In genomic region chr2:5467506-5467905, GRCh38 we compare ENCODE assay signal across 18 cellular contexts.
DNase-seq lines count a peak whose midpoint lies in the region; ATAC-seq and TF ChIP-seq lines count a peak whose summit lies in the region.
"Had no signal": no experiment of that assay in that cellular context is flagged by ENCODE, and none has a peak within 500 bp of the region (broad histone marks: within the 10 kb centered on the region; RNA-seq: fewer than 3 reads in every experiment).

No MANE protein-coding gene starts in this region.

- no peak overlapping the region for H3K4me3 ChIP-seq in GM23338
- H3K4me3 ChIP-seq: BLaER1 had no signal

- no peaks in the 10 kb centered on the region; the same call in 1 of the 2 replicates for H3K4me1 ChIP-seq in GM23338 (ENCODE audit: insufficient read depth)
- H3K4me1 ChIP-seq: BLaER1, Caco-2 had no signal

- no peaks in the 10 kb centered on the region for H3K4me1 Mint-ChIP-seq in activated CD4-positive, alpha-beta T cell treated with anti-CD3 and anti-CD28 coated beads for 36 hours
- no peaks in the 10 kb centered on the region for H3K4me1 Mint-ChIP-seq in activated CD4-positive, alpha-beta T cell treated with anti-CD3 and anti-CD28 coated beads, Interleukin-2, amount 10 ng/mL, durations not matched to agents 7 days and 5 days
- H3K4me1 Mint-ChIP-seq in nephron progenitor cell (peaks cover 57% of the 10 kb centered on the region), GM23338 (peaks cover 21% of the 10 kb centered on the region)
- H3K4me1 Mint-ChIP-seq: B cell; CD4-positive, CD25-positive, alpha-beta regulatory T cell had no signal

- H3K9me2 ChIP-seq in GM23338 (ENCODE audit: insufficient read depth): 0 out of 2 replicates have a peak, but pooled peaks cover 4% of the 10 kb centered on the region

- peaks cover 4% of the 10 kb centered on the region for H3K27me3 Mint-ChIP-seq in activated CD4-positive, alpha-beta T cell treated with anti-CD3 and anti-CD28 coated beads for 36 hours
- H3K27me3 Mint-ChIP-seq in activated CD4-positive, alpha-beta T cell treated with anti-CD3 and anti-CD28 coated beads, Interleukin-2, amount 10 ng/mL, durations not matched to agents 7 days and 5 days: no peaks in the 10 kb centered on the region
- H3K27me3 Mint-ChIP-seq in nephron progenitor cell (ENCODE audit: low read depth, poor library complexity) (peaks cover under 1% of the 10 kb centered on the region), GM23338 (ENCODE audit: insufficient read depth, low read depth, poor library complexity) (peaks cover 2% of the 10 kb centered on the region)
- H3K27me3 Mint-ChIP-seq: B cell; CD4-positive, CD25-positive, alpha-beta regulatory T cell had no signal

- no peaks in the 10 kb centered on the region for H3K9me3 Mint-ChIP-seq in activated CD4-positive, alpha-beta T cell treated with anti-CD3 and anti-CD28 coated beads for 36 hours (ENCODE audit: low read depth)
- no peaks in the 10 kb centered on the region for H3K9me3 Mint-ChIP-seq in activated CD4-positive, alpha-beta T cell treated with anti-CD3 and anti-CD28 coated beads, Interleukin-2, amount 10 ng/mL, durations not matched to agents 7 days and 5 days
- no peaks in the 10 kb centered on the region for H3K9me3 Mint-ChIP-seq in nephron progenitor cell
- peaks cover 77% of the 10 kb centered on the region for H3K9me3 Mint-ChIP-seq in GM23338
- H3K9me3 Mint-ChIP-seq: CD4-positive, CD25-positive, alpha-beta regulatory T cell; CD8-positive, alpha-beta T cell had no signal

- intact Hi-C loops in activated CD4-positive, alpha-beta T cell treated with anti-CD3 and anti-CD28 coated beads for 36 hours (cut with DNase I, micrococcal nuclease): no loop called here
- intact Hi-C loops in cardiac septum (cut with DNase I): no loop called here

- CTCF ChIA-PET in activated CD4-positive, alpha-beta T cell treated with anti-CD3 and anti-CD28 coated beads for 36 hours (lab: Charles Lee): no interaction called here
- CTCF ChIA-PET in activated CD4-positive, alpha-beta T cell treated with anti-CD3 and anti-CD28 coated beads, Interleukin-2, amount 10 ng/mL, durations not matched to agents 7 days and 5 days (lab: Charles Lee): no interaction called here

- peak; percentile 20 for DNase-seq in activated CD4-positive, alpha-beta T cell treated with anti-CD3 and anti-CD28 coated beads for 36 hours
- DNase-seq in activated CD4-positive, alpha-beta T cell treated with anti-CD3 and anti-CD28 coated beads, Interleukin-2, amount 10 ng/mL, durations not matched to agents 7 days and 5 days: no peak
- peak; percentile 75 for DNase-seq in SW480 (ENCODE audit: low spot score)
- DNase-seq in nephron progenitor cell: no peak
- peak; percentile 26 for DNase-seq in putamen (ENCODE audit: low spot score)
- DNase-seq in GM23338 (ENCODE audit: low spot score): no peak
- no peak for DNase-seq in cardiac septum (ENCODE audit: low spot score)
- DNase-seq: Caco-2; CD4-positive, CD25-positive, alpha-beta regulatory T cell; CD8-positive, alpha-beta T cell; DMS153; DND-41; H7; HCEC 1CT had no signal

- H3K27me3 ChIP-seq in GM23338 (ENCODE audit: insufficient read depth): no peaks in the 10 kb centered on the region
- H3K27me3 ChIP-seq: BLaER1 had no signal

- TF ChIP-seq CTCF in nephron progenitor cell (IDR thresholded peaks at IDR 0.05) (no peak), GM23338 (conservative IDR thresholded peaks at IDR 0.05; ENCODE audit: low read depth in 2 of 2) (no peak)

- no peak for ATAC-seq in activated CD4-positive, alpha-beta T cell treated with anti-CD3 and anti-CD28 coated beads for 36 hours
- no peak for ATAC-seq in GM23338
- ATAC-seq: CD8-positive, alpha-beta T cell had no signal

- no peak overlapping the region for H3K27ac Mint-ChIP-seq in activated CD4-positive, alpha-beta T cell treated with anti-CD3 and anti-CD28 coated beads for 36 hours
- no peak overlapping the region for H3K27ac Mint-ChIP-seq in activated CD4-positive, alpha-beta T cell treated with anti-CD3 and anti-CD28 coated beads, Interleukin-2, amount 10 ng/mL, durations not matched to agents 7 days and 5 days
- H3K27ac Mint-ChIP-seq in nephron progenitor cell: peak overlapping the region; percentile 86
- no peak overlapping the region for H3K27ac Mint-ChIP-seq in GM23338
- H3K27ac Mint-ChIP-seq: B cell; CD4-positive, CD25-positive, alpha-beta regulatory T cell; CD8-positive, alpha-beta T cell had no signal

- no peak overlapping the region for H3K27ac ChIP-seq in GM23338 (ENCODE audit: low read depth)
- H3K27ac ChIP-seq: 22Rv1, BLaER1, C4-2B had no signal

- no peak overlapping the region for H3K4me2 ChIP-seq in GM23338
- H3K4me2 ChIP-seq: BLaER1 had no signal

- H3K36me3 Mint-ChIP-seq in activated CD4-positive, alpha-beta T cell treated with anti-CD3 and anti-CD28 coated beads for 36 hours (ENCODE audit: low read depth): no peaks in the 10 kb centered on the region
- no peaks in the 10 kb centered on the region for H3K36me3 Mint-ChIP-seq in activated CD4-positive, alpha-beta T cell treated with anti-CD3 and anti-CD28 coated beads, Interleukin-2, amount 10 ng/mL, durations not matched to agents 7 days and 5 days (ENCODE audit: low read depth)
- H3K36me3 Mint-ChIP-seq in nephron progenitor cell (ENCODE audit: low read depth): no peaks in the 10 kb centered on the region
- H3K36me3 Mint-ChIP-seq in GM23338 (ENCODE audit: low read depth): 0 out of 3 replicates have a peak, but pooled peaks cover 6% of the 10 kb centered on the region
- H3K36me3 Mint-ChIP-seq: CD4-positive, CD25-positive, alpha-beta regulatory T cell; CD8-positive, alpha-beta T cell had no signal

- no peak overlapping the region for H2AFZ ChIP-seq in GM23338

- H3K79me2 ChIP-seq in GM23338 (replicated peaks; ENCODE audit: insufficient read depth): no peaks in the 10 kb centered on the region

- no peak overlapping the region for H3K4me3 Mint-ChIP-seq in activated CD4-positive, alpha-beta T cell treated with anti-CD3 and anti-CD28 coated beads for 36 hours
- no peak overlapping the region for H3K4me3 Mint-ChIP-seq in activated CD4-positive, alpha-beta T cell treated with anti-CD3 and anti-CD28 coated beads, Interleukin-2, amount 10 ng/mL, durations not matched to agents 7 days and 5 days
- no peak overlapping the region for H3K4me3 Mint-ChIP-seq in nephron progenitor cell
- H3K4me3 Mint-ChIP-seq in GM23338: no peak overlapping the region
- H3K4me3 Mint-ChIP-seq: B cell; CD4-positive, CD25-positive, alpha-beta regulatory T cell; CD8-positive, alpha-beta T cell had no signal

- H3F3A ChIP-seq in GM23338 (replicated peaks; ENCODE audit: low read depth): no peaks in the 10 kb centered on the region

- H3K36me3 ChIP-seq in GM23338 (ENCODE audit: insufficient read depth): no peaks in the 10 kb centered on the region
- H3K36me3 ChIP-seq: BLaER1 had no signal

- no peaks in the 10 kb centered on the region for H4K20me1 ChIP-seq in GM23338 (replicated peaks; ENCODE audit: insufficient read depth)
- H4K20me1 ChIP-seq: BLaER1 had no signal

- POLR2A ChIA-PET in activated CD4-positive, alpha-beta T cell treated with anti-CD3 and anti-CD28 coated beads for 36 hours (lab: Charles Lee): no interaction called here
- POLR2A ChIA-PET in activated CD4-positive, alpha-beta T cell treated with anti-CD3 and anti-CD28 coated beads, Interleukin-2, amount 10 ng/mL, durations not matched to agents 7 days and 5 days (lab: Charles Lee): no interaction called here

TF ChIP-seq in GM23338, 12 proteins besides CTCF, POLR2A, EP300 and RAD21 (continues in another document):
- TF ChIP-seq REST (IDR thresholded peaks at IDR 0.05; ENCODE audit: unreplicated experiment): no peak
- TF ChIP-seq, protein P1, sequence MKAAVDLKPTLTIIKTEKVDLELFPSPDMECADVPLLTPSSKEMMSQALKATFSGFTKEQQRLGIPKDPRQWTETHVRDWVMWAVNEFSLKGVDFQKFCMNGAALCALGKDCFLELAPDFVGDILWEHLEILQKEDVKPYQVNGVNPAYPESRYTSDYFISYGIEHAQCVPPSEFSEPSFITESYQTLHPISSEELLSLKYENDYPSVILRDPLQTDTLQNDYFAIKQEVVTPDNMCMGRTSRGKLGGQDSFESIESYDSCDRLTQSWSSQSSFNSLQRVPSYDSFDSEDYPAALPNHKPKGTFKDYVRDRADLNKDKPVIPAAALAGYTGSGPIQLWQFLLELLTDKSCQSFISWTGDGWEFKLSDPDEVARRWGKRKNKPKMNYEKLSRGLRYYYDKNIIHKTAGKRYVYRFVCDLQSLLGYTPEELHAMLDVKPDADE (IDR thresholded peaks at IDR 0.05): no peak
- no peak for TF ChIP-seq ZNF114 (CRISPR knock-in tag; IDR thresholded peaks at IDR 0.05)
- no peak for TF ChIP-seq NANOG (IDR thresholded peaks at IDR 0.05; ENCODE audit: borderline replicate concordance)
- TF ChIP-seq EZH2phosphoT487 (IDR thresholded peaks at IDR 0.05; ENCODE audit: unreplicated experiment): no peak
- no peak for TF ChIP-seq POLR2AphosphoS5 (IDR thresholded peaks at IDR 0.05; ENCODE audit: low read depth)

Comparison
In these comparisons a context has a peak if more than half of its experiments do, and no peak if none do; other contexts are left out.
1. DNase-seq: peak in activated CD4-positive, alpha-beta T cell treated with anti-CD3 and anti-CD28 coated beads for 36 hours (single experiment), SW480 (single experiment) and putamen (single experiment); none in activated CD4-positive, alpha-beta T cell treated with anti-CD3 and anti-CD28 coated beads, Interleukin-2, amount 10 ng/mL, durations not matched to agents 7 days and 5 days (single experiment), nephron progenitor cell (single experiment), GM23338 (single experiment) and cardiac septum (single experiment).